16 cellular contexts compared by ENCODE assay signal in the genomic region with DNA sequence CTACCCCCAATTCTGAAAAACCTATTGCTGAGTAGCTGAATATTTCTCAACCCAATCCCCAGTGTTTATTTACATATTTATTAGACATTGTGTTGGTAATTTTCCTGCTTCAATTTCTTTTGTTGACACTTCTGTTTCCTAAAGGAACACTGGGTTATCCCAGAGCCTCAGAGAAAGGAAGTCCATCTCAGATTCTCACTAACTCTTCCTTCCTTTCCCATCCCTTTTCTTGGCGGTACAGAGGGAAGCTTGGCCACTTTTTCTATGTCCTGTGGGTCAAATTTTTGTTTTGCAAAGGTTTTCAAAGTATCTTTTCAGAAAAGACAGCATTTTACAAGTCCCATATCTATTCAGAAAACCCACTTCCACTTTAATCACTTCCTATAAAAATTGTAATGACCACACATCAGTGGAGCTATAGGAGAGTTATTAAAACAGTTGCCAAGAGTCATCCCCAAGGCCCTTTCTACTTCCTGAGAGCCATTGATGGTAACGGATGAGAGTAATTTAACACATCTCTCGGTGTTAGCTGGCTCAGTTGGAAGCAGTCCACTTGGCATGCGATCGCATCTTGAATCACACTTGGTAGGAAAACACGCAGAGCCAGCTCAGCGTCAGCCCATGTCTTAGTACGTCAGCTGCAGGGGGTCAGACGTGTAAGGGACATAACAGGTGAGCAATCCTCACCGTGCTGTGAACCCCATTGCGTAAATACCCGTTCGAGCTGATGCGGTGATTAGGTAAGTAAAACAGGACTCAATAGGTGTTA.
"Had no signal": no experiment of that assay in that cellular context is flagged by ENCODE, and none has a peak within 500 bp of the region (broad histone marks: within the 10 kb centered on the region; RNA-seq: fewer than 3 reads in every experiment).

No MANE protein-coding gene starts in this region.

- ATAC-seq: left lobe of liver; lower lobe of right lung; natural killer cell treated with Interleukin-12 subunit alpha and Interleukin-12 subunit beta and Interleukin-15 and Interleukin-18, amount 100 ng/mL, for 72 hours; psoas muscle; upper lobe of right lung; WTC11 had no signal

- H3K9me3 ChIP-seq: lower lobe of right lung, ovary, psoas muscle, right atrium auricular region, thoracic aorta, upper lobe of right lung had no signal

- H3K27ac ChIP-seq: lower lobe of right lung, ovary, psoas muscle, right atrium auricular region, thoracic aorta, upper lobe of right lung had no signal

- H3K27me3 ChIP-seq: ovary, right atrium auricular region, upper lobe of right lung had no signal

- H3K36me3 ChIP-seq: lower lobe of right lung, ovary, right atrium auricular region, thoracic aorta, upper lobe of right lung had no signal

- H3K4me3 ChIP-seq: lower lobe of right lung, ovary, psoas muscle, right atrium auricular region, thoracic aorta, upper lobe of right lung had no signal

- DNase-seq: activated naive CD4-positive, alpha-beta T cell; activated T-cell treated with anti-CD3 and anti-CD28 coated beads, Interleukin-2, amount 50 U/mL, for 24 hours; effector CD4-positive, alpha-beta T cell; foreskin melanocyte; lower lobe of right lung; ovary; psoas muscle; stimulated activated CD4-positive, alpha-beta T cell treated with anti-CD3 and anti-CD28 coated beads, Interleukin-4, amount 100 ng/mL, for 24 hours; stimulated activated naive CD4-positive, alpha-beta T cell treated with Interleukin-2 at 50 U/mL for 16 hours; T1000; upper lobe of right lung had no signal

- H3K4me1 ChIP-seq: lower lobe of right lung, psoas muscle, right atrium auricular region, upper lobe of right lung had no signal
